In the genomic region with DNA sequence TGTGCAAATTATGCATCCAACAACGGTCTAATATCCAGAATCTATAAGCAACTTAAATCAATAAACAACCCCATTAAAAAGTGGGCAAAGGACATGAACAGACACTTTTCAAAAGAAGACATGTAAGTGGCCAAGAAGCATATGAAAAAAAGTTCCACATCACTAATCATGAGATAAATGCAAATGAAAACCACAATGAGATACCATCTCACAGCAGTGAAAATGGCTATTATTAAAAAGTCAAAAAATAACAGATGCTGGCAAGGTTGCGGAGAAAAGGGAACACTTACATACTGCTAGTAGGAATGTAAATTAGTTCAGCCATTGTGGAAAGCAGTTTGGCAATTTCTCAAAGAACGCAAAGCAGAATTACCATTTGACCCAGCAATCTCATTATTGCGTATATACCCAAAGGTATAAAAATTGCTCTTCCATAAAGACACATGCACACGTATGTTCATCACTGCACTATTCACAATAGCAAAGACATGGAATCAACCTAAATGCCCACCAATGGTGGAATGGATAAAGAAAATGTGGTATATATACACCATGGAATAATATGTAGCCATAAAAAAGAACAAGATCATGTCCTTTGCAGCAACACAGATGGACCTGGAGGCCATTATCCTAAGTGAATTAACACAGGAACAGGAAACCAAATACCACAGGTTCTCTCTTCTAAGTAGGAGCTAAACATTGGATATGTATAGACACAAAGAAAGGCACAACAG, we compare ENCODE assay signal across 7 cellular contexts. TPM values are rescaled to one million over a fixed set of nuclear protein-coding genes. Genes with fewer than 3 reads are reported as not detected.
DNase-seq lines count a peak whose midpoint lies in the region; ATAC-seq, FAIRE-seq and TF ChIP-seq lines count a peak whose summit lies in the region.
"Not testable (repeated sequence)": the region's sequence is repeated elsewhere in the genome, so short reads cannot be mapped to it uniquely, and the experiment has no call there.

No MANE protein-coding gene starts in this region.

- SMC1A ChIA-PET in GM12878 (lab: Charles Lee; ENCODE audit: uncharacterized antibody, unreplicated experiment): interaction anchor here (1.2 to 1.5 kb wide), 4 partner anchors 10 to 26 kb away, joined by 3 to 7 read pairs (median 5); no protein-coding TSS in a partner anchor

- not testable (repeated sequence) for H3K36me3 ChIP-seq in GM12878 (ENCODE audit: control insufficient read depth in 2 of 2, insufficient read depth in 2 of 2, low read length in 1 of 2); fibroblast of lung (ENCODE audit: control insufficient read depth, insufficient read depth, low read length)

- not testable (repeated sequence) for ATAC-seq in CD4-positive, alpha-beta T cell (ENCODE audit: poor library complexity); SK-N-SH treated with all-trans-retinoic acid at 6 μM for 48 hours
- ATAC-seq in GM12878 (peak; percentile 42), naive B cell (ENCODE audit: low read depth in 2 of 2) (peak; percentile 50 to 69)

- not testable (repeated sequence) for TF ChIP-seq POLR2A in H54 (IDR thresholded peaks at IDR 0.05; ENCODE audit: low read depth, low read length); GM12878 (IDR thresholded peaks at IDR 0.05; ENCODE audit: low read depth, low read length)

- BruUV-seq in GM12878 (replicated peaks; lab: Mats Ljungman, UMichigan): not testable (repeated sequence)

- H4K20me1 ChIP-seq in GM12878 (ENCODE audit: control insufficient read depth, insufficient read depth); fibroblast of lung (ENCODE audit: control insufficient read depth, extremely low read depth, insufficient read depth, low read length): not testable (repeated sequence)

- H3K4me3 Mint-ChIP-seq in CD4-positive, alpha-beta T cell: not testable (repeated sequence)
- H3K4me3 Mint-ChIP-seq in naive B cell: peak overlapping the region in 3 of 8 donors; percentile 20 to 36 (median 35)

- not testable (repeated sequence) for H2AFZ ChIP-seq in GM12878 (ENCODE audit: control insufficient read depth, low read depth, low read length); fibroblast of lung (ENCODE audit: low read length)

- CTCF ChIA-PET in CD4-positive, alpha-beta T cell (lab: Charles Lee): interaction anchor here (1.2 to 7.4 kb wide), 2 partner anchors 26 to 91 kb away, joined by 3 to 46 read pairs; partner anchors contain the start of gene STK17A
- CTCF ChIA-PET in GM12878 (lab: Yijun Ruan, JAX): interaction anchor here (0.8 to 1.0 kb wide), 2 partner anchors 9 to 16 kb away, joined by 3 to 4 read pairs; no protein-coding TSS in a partner anchor

- TF ChIP-seq EP300 in GM12878 (IDR thresholded peaks at IDR 0.05; ENCODE audit: borderline replicate concordance in 1 of 2, control insufficient read depth in 1 of 2, low read depth in 2 of 2, low read length in 2 of 2): not testable (repeated sequence)

- peak; percentile 58 for FAIRE-seq in H54 (lab: Jason Lieb, UNC)
- not testable (repeated sequence) for FAIRE-seq in GM12878 (lab: Jason Lieb, UNC)

- TF ChIP-seq CTCF in CD4-positive, alpha-beta T cell (IDR thresholded peaks at IDR 0.05); GM12878 (IDR thresholded peaks at IDR 0.05 in 2 of 3, conservative IDR thresholded peaks at IDR 0.05 in 1 of 3; ENCODE audit: control insufficient read depth in 2 of 3, extremely low read depth in 1 of 3, insufficient read depth in 1 of 3, low read depth in 3 of 3, low read length in 3 of 3); fibroblast of lung (conservative IDR thresholded peaks at IDR 0.05 in 1 of 2, IDR thresholded peaks at IDR 0.05 in 1 of 2; ENCODE audit: low read depth in 1 of 2, low read length in 2 of 2): not testable (repeated sequence)

- H3K27me3 ChIP-seq in CD4-positive, alpha-beta T cell (ENCODE audit: control insufficient read depth, insufficient read depth, low read length); GM12878 (replicated peaks in 1 of 2; ENCODE audit: control insufficient read depth in 2 of 2, insufficient read depth in 2 of 2, low read length in 1 of 2); fibroblast of lung (ENCODE audit: control insufficient read depth, insufficient read depth, low read length): not testable (repeated sequence)

- POLR2A ChIA-PET in CD4-positive, alpha-beta T cell (lab: Charles Lee): interaction anchor here (0.8 to 1.0 kb wide), 2 partner anchors 12 to 24 kb away, joined by 3 read pairs; no protein-coding TSS in a partner anchor
- POLR2A ChIA-PET in GM12878 (lab: Charles Lee): interaction anchor here (0.9 kb wide), 1 partner anchor 22 kb away, joined by 4 read pairs; no protein-coding TSS in a partner anchor

- H3K4me3 ChIP-seq in GM12878; fibroblast of lung (replicated peaks in 1 of 4; ENCODE audit: control extremely low read depth in 1 of 4, insufficient read depth in 1 of 4, low read depth in 3 of 4, low read length in 4 of 4): not testable (repeated sequence)

- not testable (repeated sequence) for TF ChIP-seq RAD21 in GM12878 (IDR thresholded peaks at IDR 0.05; ENCODE audit: insufficient read depth, low read depth, low read length)

- H3K27ac ChIP-seq in CD4-positive, alpha-beta T cell (ENCODE audit: low read depth, low read length); fibroblast of lung (ENCODE audit: insufficient read depth, low read length): not testable (repeated sequence)
- peak overlapping the region; percentile 37 for H3K27ac ChIP-seq in GM12878 (ENCODE audit: control insufficient read depth, insufficient read depth)

- peaks cover 43% of the 10 kb centered on the region for H3K36me3 Mint-ChIP-seq in CD4-positive, alpha-beta T cell (ENCODE audit: low read depth)
- H3K36me3 Mint-ChIP-seq in naive B cell: peaks cover 25 to 31% of the 10 kb centered on the region in 2 donors

- not testable (repeated sequence) for H3K27me3 Mint-ChIP-seq in CD4-positive, alpha-beta T cell; naive B cell

- not testable (repeated sequence) for H3K9me3 ChIP-seq in CD4-positive, alpha-beta T cell (ENCODE audit: control insufficient read depth, low read length); fibroblast of lung (ENCODE audit: control insufficient read depth, insufficient read depth, low read depth, low read length)
- peaks cover 40% of the 10 kb centered on the region for H3K9me3 ChIP-seq in GM12878 (replicated peaks; ENCODE audit: control insufficient read depth, insufficient read depth, low read length)

- H3K9ac ChIP-seq in GM12878 (ENCODE audit: control insufficient read depth, insufficient read depth, low read length); fibroblast of lung (ENCODE audit: insufficient read depth, low read length): not testable (repeated sequence)

- peaks cover 82% of the 10 kb centered on the region for H3K79me2 ChIP-seq in GM12878 (ENCODE audit: control insufficient read depth, insufficient read depth, low read length)
- peaks cover 25% of the 10 kb centered on the region for H3K79me2 ChIP-seq in fibroblast of lung (ENCODE audit: control insufficient read depth, insufficient read depth, low read length)

- H3K4me1 ChIP-seq in GM12878 (ENCODE audit: control insufficient read depth, insufficient read depth, low read length); fibroblast of lung (ENCODE audit: control insufficient read depth, extremely low read depth, insufficient read depth, low read length): not testable (repeated sequence)

- not testable (repeated sequence) for DNase-seq in CD4-positive, alpha-beta T cell; H54 (ENCODE audit: insufficient read length, low spot score); GM12878 (ENCODE audit: low read depth, low spot score)
- DNase-seq in NCI-H226 (peak; percentile 19), fibroblast of lung (ENCODE audit: low read depth in 2 of 2) (peak; percentile 38 to 93), naive B cell (peak; percentile 20)

- RAD21 ChIA-PET in GM12878 (lab: Charles Lee; ENCODE audit: unreplicated experiment): interaction anchor here (0.7 to 1.6 kb wide), 3 partner anchors 19 to 91 kb away, joined by 3 read pairs; partner anchors contain the start of gene STK17A

- in situ Hi-C loops in GM12878 (cut with MboI): not testable (repeated sequence)

- H3K9me3 Mint-ChIP-seq in CD4-positive, alpha-beta T cell: not testable (repeated sequence)
- peaks cover 0 to 66% (median 55%) of the 10 kb centered on the region in 7 donors for H3K9me3 Mint-ChIP-seq in naive B cell

- H3K4me1 Mint-ChIP-seq in CD4-positive, alpha-beta T cell (ENCODE audit: low read depth): peaks cover 87% of the 10 kb centered on the region
- H3K4me1 Mint-ChIP-seq in naive B cell: peaks cover 38 to 74% (median 65%) of the 10 kb centered on the region in 3 donors

- intact Hi-C loops in CD4-positive, alpha-beta T cell (cut with DNase I, micrococcal nuclease); GM12878 (cut with micrococcal nuclease; ENCODE audit: unreplicated experiment): not testable (repeated sequence)

- peak overlapping the region; percentile 42 for H3K27ac Mint-ChIP-seq in CD4-positive, alpha-beta T cell
- H3K27ac Mint-ChIP-seq in naive B cell: peak overlapping the region in 5 of 6 donors; percentile 16 to 88 (median 85)

- WGBS in GM12878 (ENCODE audit: insufficient coverage, insufficient replicate concordance, low lambda C conversion rate, missing lambda C conversion rate): 61% methylated on average over 5 of the region's 5 CpGs

- H3K4me2 ChIP-seq in GM12878 (ENCODE audit: control insufficient read depth, insufficient read depth); fibroblast of lung (ENCODE audit: extremely low read depth, insufficient read depth, low read length): not testable (repeated sequence)

RNA-seq across cellular contexts. Expression of gene COA1, which starts 55.9 kb away (rescaled TPM):
- 10 to 100 TPM; 78.9 to 80.7 TPM for total RNA-seq in CD4-positive, alpha-beta T cell
- 530 and 536 TPM in 2 replicates for total RNA-seq in GM12878 (2013; cell fraction: nucleolus; rRNA removed)
- total RNA-seq in GM12878 (2014; rRNA removed) (87.1 and 102 TPM in 2 replicates), GM12878 (2014; rRNA removed; fragmentation: Illumina TruSeq; extraction: Trizol) (97.3 and 103 TPM in 2 replicates), GM12878 (2021) (83.1 and 84.9 TPM in 2 replicates), fibroblast of lung (34.2 and 39.6 TPM in 2 replicates)
- 75.1 TPM for polyA plus RNA-seq in GM12878 (2011; ENCODE audit: low read depth)
- polyA plus RNA-seq in GM12878 (2011; rRNA removed) (109 and 117 TPM in 2 replicates), GM12878 (2014; fragmentation: Illumina TruSeq; extraction: Trizol) (122 and 171 TPM in 2 replicates), GM12878 (2014; fragmentation: Nextera tagmentation; extraction: Ambion mirVana) (100 to 1,000 TPM; 218 to 258 TPM), GM12878 (2014; rRNA removed) (105 and 126 TPM in 2 replicates), GM12878 (2016; fragmentation: Nextera tagmentation; extraction: Ambion mirVana) (100 to 1,000 TPM; 104 to 106 TPM), fibroblast of lung (28.8 and 30.7 TPM in 2 replicates), naive B cell (ENCODE audit: low read depth in 6 of 6) (100 to 1,000 TPM in 5 of 6 donors, 10 to 100 TPM in 1; 96.6 to 146 (median 107) TPM)
- polyA plus RNA-seq in GM12878 (2011; cell fraction: cytosol; rRNA removed): 98.4 and 113 TPM in 2 replicates
- polyA plus RNA-seq in GM12878 (2011; cell fraction: nucleus; rRNA removed): 98.0 and 106 TPM in 2 replicates
- 80.5 and 85.8 TPM in 2 replicates for polyA plus RNA-seq in GM12878 (2012)
- polyA minus RNA-seq in GM12878 (2011; rRNA and poly(A)+ RNA removed): 141 and 202 TPM in 2 replicates
- 22.2 and 26.7 TPM in 2 replicates for polyA minus RNA-seq in GM12878 (2011; cell fraction: cytosol; rRNA and poly(A)+ RNA removed)
- polyA minus RNA-seq in GM12878 (2011; cell fraction: nucleus; rRNA and poly(A)+ RNA removed): 105 and 157 TPM in 2 replicates
- 41.2 and 48.5 TPM in 2 replicates for polyA plus RNA-seq in fibroblast of lung (2012)
- 15.1 and 31.4 TPM in 2 replicates for polyA minus RNA-seq in fibroblast of lung (ENCODE audit: low replicate concordance)
